ENCODE assay signal across 8 cellular contexts in the genomic region with DNA sequence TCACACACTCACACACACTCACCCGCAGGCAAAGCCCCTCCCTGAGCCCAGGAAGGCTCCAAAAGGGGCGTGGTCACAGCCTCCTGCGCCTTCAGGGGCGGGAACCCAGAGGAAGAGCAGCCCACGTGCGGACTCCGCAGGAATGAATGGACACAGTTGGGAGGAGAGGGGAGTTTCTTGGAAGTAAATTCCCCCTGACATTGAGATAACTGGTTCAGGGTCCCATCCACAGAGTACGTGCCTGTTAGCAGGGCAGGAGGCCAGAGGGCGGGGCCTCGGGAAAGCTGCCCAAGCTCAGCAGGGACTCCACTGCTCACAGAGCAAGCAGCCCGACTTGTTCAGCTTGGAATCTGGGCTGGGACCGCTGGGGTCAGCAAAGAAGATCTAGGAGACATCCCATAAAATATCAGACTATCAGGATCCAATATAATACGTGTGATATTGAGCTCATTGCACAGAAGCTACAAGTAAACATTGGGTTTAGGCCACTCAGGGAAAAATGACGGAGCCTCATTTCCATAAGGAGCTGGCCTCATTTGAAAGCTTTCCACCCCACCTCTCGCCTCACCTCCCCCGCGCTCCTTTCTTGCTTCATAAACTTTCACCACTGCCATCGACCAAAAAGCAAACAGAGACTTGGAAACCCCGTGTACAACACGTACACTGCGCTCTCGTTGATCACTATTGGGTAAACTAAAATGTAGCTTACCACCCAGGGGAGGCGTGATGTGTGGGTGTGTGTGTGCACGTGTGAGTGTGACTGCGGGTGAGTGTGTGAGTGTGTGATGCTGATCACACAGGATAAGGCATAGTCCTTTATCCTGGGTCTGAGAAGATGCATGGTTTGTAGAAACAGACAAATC. TPM values are rescaled to one million over a fixed set of nuclear protein-coding genes. Genes with fewer than 3 reads are reported as not detected.
A peak's percentile ranks its signal among the peaks of the same experiment; 100 is the strongest.
DNase-seq lines count a peak whose midpoint lies in the region; ATAC-seq, FAIRE-seq and TF ChIP-seq lines count a peak whose summit lies in the region.

No MANE protein-coding gene starts in this region.

- no peak overlapping the region for H3K23ac ChIP-seq in H1 (ENCODE audit: insufficient read length)

- H3K4me3 Mint-ChIP-seq in mesothelial cell of epicardium = peak overlapping the region; percentile 44
- no peak overlapping the region for H3K4me3 Mint-ChIP-seq in T-cell

- TF ChIP-seq POLR2A in H1 (IDR thresholded peaks at IDR 0.05; ENCODE audit: control extremely low read depth in 1 of 2, low read depth in 2 of 2, low read length in 2 of 2) = no peak

- WGBS in H1 (ENCODE audit: extremely low coverage in 1 of 2, insufficient coverage in 1 of 2, insufficient read length in 1 of 2, insufficient replicate concordance in 2 of 2, low coverage in 1 of 2, low lambda C conversion rate in 2 of 2, missing lambda C conversion rate in 1 of 2), 2 experiments = 33% methylated on average over 25 of the region's 25 CpGs; no CpG with 5 or more reads in 1 of the 2 experiments

- H3K9me2 ChIP-seq in Karpas-422 (replicated peaks; ENCODE audit: insufficient read depth, low read length) (no peaks in the 10 kb centered on the region), OCI-LY7 (ENCODE audit: insufficient read depth, low read length) (no peaks in the 10 kb centered on the region)

- H3K9ac ChIP-seq in H1 (replicated peaks in 1 of 4; ENCODE audit: extremely low read depth in 1 of 4, low read depth in 3 of 4, low read length in 3 of 4) (0 out of 7 replicates have a peak overlapping the region, but pooled peaks of 1 of the 4 experiments have one; percentile 28), Karpas-422 (ENCODE audit: low read length) (no peak overlapping the region)

- DNase-seq in BJ (ENCODE audit: low read depth) (peak; percentile 19), NCI-H146 (lab: John Stamatoyannopoulos, UW) (peak; percentile 42), H1 (ENCODE audit: low read depth in 1 of 2, low spot score in 2 of 2) (peak; percentile 33 to 82), mesothelial cell of epicardium (ENCODE audit: low spot score in 2 of 2, unreplicated experiment in 2 of 2) (peak in 1 of 2 experiments; percentile 60), T-cell (no peak), Karpas-422 (no peak), midbrain (lab: John Stamatoyannopoulos, UW) (no peak), OCI-LY7 (ENCODE audit: low spot score) (no peak)

- no peak overlapping the region for H3K4ac ChIP-seq in H1 (replicated peaks; ENCODE audit: insufficient read length, low read depth, low read length)

- H3K27me3 ChIP-seq in BJ (ENCODE audit: control insufficient read depth, insufficient read depth, low read length) = no peaks in the 10 kb centered on the region
- H3K27me3 ChIP-seq in H1 (replicated peaks in 1 of 4; ENCODE audit: control insufficient read depth in 3 of 4, extremely low read depth in 1 of 4, insufficient read depth in 3 of 4, low read length in 3 of 4) = peaks cover 0 to 2% (median 0%) of the 10 kb centered on the region in 4 experiments; a peak in 3 of 7 replicates
- no peaks in the 10 kb centered on the region for H3K27me3 ChIP-seq in Karpas-422 (ENCODE audit: low read length)

- H3K27ac Mint-ChIP-seq in mesothelial cell of epicardium (peak overlapping the region; percentile 35), T-cell (no peak overlapping the region)

- H3K27ac ChIP-seq in H1 (ENCODE audit: low read depth, low read length) (no peak overlapping the region), Karpas-422 (ENCODE audit: low read length) (no peak overlapping the region), OCI-LY7 (ENCODE audit: low read depth, low read length, poor library complexity, severe bottlenecking) (no peak overlapping the region)

- H3K18ac ChIP-seq in H1 (ENCODE audit: extremely low read depth, low read length) = peak overlapping the region; percentile 51

- H2BK5ac ChIP-seq in H1 (ENCODE audit: low read depth, low read length) = peak overlapping the region; percentile 1; the same call in 1 of the 2 replicates

- no peak overlapping the region for H3K56ac ChIP-seq in H1 (replicated peaks; ENCODE audit: insufficient read length, low read depth, low read length)

- peak overlapping the region; percentile 67 to 96 for H3K4me2 ChIP-seq in H1 (ENCODE audit: insufficient read depth in 1 of 2, low read depth in 2 of 2, low read length in 2 of 2)
- no peak overlapping the region for H3K4me2 ChIP-seq in Karpas-422 (ENCODE audit: low read depth, low read length, poor library complexity, severe bottlenecking)
- no peak overlapping the region for H3K4me2 ChIP-seq in OCI-LY7 (ENCODE audit: low read length)

- no peak overlapping the region for H2BK120ac ChIP-seq in H1 (replicated peaks; ENCODE audit: low read depth, low read length)

- TF ChIP-seq EP300 in H1 (IDR thresholded peaks at IDR 0.05; ENCODE audit: borderline replicate concordance in 1 of 2, low read depth in 2 of 2, low read length in 2 of 2) = no peak

- no peak for TF ChIP-seq RAD21 in H1 (IDR thresholded peaks at IDR 0.05 in 1 of 2, conservative IDR thresholded peaks at IDR 0.05 in 1 of 2; ENCODE audit: low read depth in 2 of 2, low read length in 2 of 2)

- no peaks in the 10 kb centered on the region for H3K79me2 ChIP-seq in H1 (ENCODE audit: control insufficient read depth in 1 of 2, insufficient read depth in 2 of 2, low read length in 2 of 2)
- no peaks in the 10 kb centered on the region for H3K79me2 ChIP-seq in Karpas-422 (ENCODE audit: low read length)
- H3K79me2 ChIP-seq in OCI-LY7 (ENCODE audit: insufficient read depth, low read depth, low read length) = no peaks in the 10 kb centered on the region

- no peak overlapping the region; the same call in 1 of the 2 replicates for H3K4me3 ChIP-seq in BJ (ENCODE audit: low read depth, low read length)
- peak overlapping the region; percentile 27 to 54 (median 37); a peak in 6 of 8 replicates for H3K4me3 ChIP-seq in H1 (ENCODE audit: extremely low read depth in 1 of 4, insufficient read depth in 2 of 4, low read depth in 3 of 4, low read length in 4 of 4)
- no peak overlapping the region for H3K4me3 ChIP-seq in Karpas-422 (ENCODE audit: low read length)
- H3K4me3 ChIP-seq in OCI-LY7 (ENCODE audit: low read depth, low read length, poor library complexity, severe bottlenecking) = no peak overlapping the region

- no peak for FAIRE-seq in H1 (lab: Jason Lieb, UNC)

- H3K23me2 ChIP-seq in H1 (ENCODE audit: low read depth, low read length) = no peaks in the 10 kb centered on the region

- intact Hi-C loops in OCI-LY7 (cut with micrococcal nuclease; ENCODE audit: unreplicated experiment) = no loop called here

- H4K8ac ChIP-seq in H1 (ENCODE audit: extremely low read depth, insufficient read depth, low read length) = peak overlapping the region; percentile 28; the same call in 1 of the 2 replicates

- H4K91ac ChIP-seq in H1 (replicated peaks; ENCODE audit: insufficient read length, low read length) = peak overlapping the region; percentile 70

- H3K27me3 Mint-ChIP-seq in mesothelial cell of epicardium (ENCODE audit: low read depth) (peaks cover 3% of the 10 kb centered on the region), T-cell (no peaks in the 10 kb centered on the region)

- H2BK12ac ChIP-seq in H1 (ENCODE audit: low read depth, low read length) = no peak overlapping the region; the same call in 1 of the 2 replicates

- ATAC-seq in T-cell (replicated peaks in 1 of 4) = no peak

- H3K14ac ChIP-seq in H1 (ENCODE audit: insufficient read length) = no peak overlapping the region

- CTCF ChIA-PET in BJ (lab: Yijun Ruan, JAX) (interaction anchor here (0.7 to 1.1 kb wide), 3 partner anchors 10 to 26 kb away, joined by 3 read pairs; no protein-coding TSS in a partner anchor), H1 (lab: Charles Lee; ENCODE audit: partially characterized antibody) (interaction anchor here (1.1 to 6.5 kb wide), 6 partner anchors 10 to 327 kb away, joined by 3 to 70 read pairs (median 4); no protein-coding TSS in a partner anchor), T-cell (lab: Charles Lee) (no interaction called here), OCI-LY7 (lab: Charles Lee; ENCODE audit: unreplicated experiment) (no interaction called here)

- H3K79me1 ChIP-seq in H1 (ENCODE audit: low read depth, low read length) = no peaks in the 10 kb centered on the region

- no peak overlapping the region for H2BK15ac ChIP-seq in H1 (ENCODE audit: low read length)

- H4K20me1 ChIP-seq in H1 (replicated peaks in 1 of 2; ENCODE audit: control insufficient read depth in 1 of 2, insufficient read depth in 2 of 2, low read length in 2 of 2) = no peaks in the 10 kb centered on the region
- H4K20me1 ChIP-seq in Karpas-422 (ENCODE audit: insufficient read depth, low read depth, low read length) = no peaks in the 10 kb centered on the region
- H4K20me1 ChIP-seq in OCI-LY7 (ENCODE audit: insufficient read depth, low read length) = no peaks in the 10 kb centered on the region

- H3K4me1 ChIP-seq in H1 (replicated peaks in 1 of 4; ENCODE audit: control insufficient read depth in 3 of 4, insufficient read depth in 4 of 4, low read length in 3 of 4) = peaks cover 5 to 16% (median 11%) of the 10 kb centered on the region in 4 experiments
- no peaks in the 10 kb centered on the region for H3K4me1 ChIP-seq in Karpas-422 (ENCODE audit: low read length)
- H3K4me1 ChIP-seq in OCI-LY7 (ENCODE audit: insufficient read depth, low read length, poor library complexity, severe bottlenecking) = no peaks in the 10 kb centered on the region

- no peak overlapping the region; the same call in 1 of the 2 replicates for H2BK20ac ChIP-seq in H1 (ENCODE audit: low read length)

- POLR2A ChIA-PET in BJ (lab: Charles Lee) (no interaction called here), H1 (lab: Charles Lee; ENCODE audit: partially characterized antibody) (interaction anchor here (1.3 to 1.8 kb wide), 2 partner anchors 67 to 322 kb away, joined by 3 to 4 read pairs; no protein-coding TSS in a partner anchor), T-cell (lab: Charles Lee) (no interaction called here), OCI-LY7 (lab: Charles Lee) (no interaction called here)

- H3K36me3 Mint-ChIP-seq in mesothelial cell of epicardium = peaks cover 1% of the 10 kb centered on the region
- H3K36me3 Mint-ChIP-seq in T-cell = peaks cover 29% of the 10 kb centered on the region

- H3K9me3 ChIP-seq in H1 (ENCODE audit: insufficient read depth in 2 of 2, low read depth in 1 of 2, low read length in 1 of 2) (no peaks in the 10 kb centered on the region), Karpas-422 (ENCODE audit: low read length) (no peaks in the 10 kb centered on the region), OCI-LY7 (ENCODE audit: low read length) (no peaks in the 10 kb centered on the region)

- H2AK5ac ChIP-seq in H1 (ENCODE audit: low read depth, low read length) = no peak overlapping the region

- TF ChIP-seq CTCF in BJ (IDR thresholded peaks at IDR 0.05; ENCODE audit: insufficient read depth, low read depth, low read length) (no peak), H1 (IDR thresholded peaks at IDR 0.05; ENCODE audit: control extremely low read depth in 1 of 3, insufficient read depth in 1 of 3, low read depth in 1 of 3, low read length in 3 of 3) (no peak), mesothelial cell of epicardium (IDR thresholded peaks at IDR 0.05; ENCODE audit: unreplicated experiment) (no peak), OCI-LY7 (conservative IDR thresholded peaks at IDR 0.05; ENCODE audit: low read length) (no peak)

- H3K4me1 Mint-ChIP-seq in mesothelial cell of epicardium (peaks cover 27% of the 10 kb centered on the region), T-cell (no peaks in the 10 kb centered on the region)

- H4K5ac ChIP-seq in H1 (ENCODE audit: insufficient read length, low read depth, low read length) = no peak overlapping the region

- no TSS peak for BruUV-seq in OCI-LY7 (replicated peaks; lab: Mats Ljungman, UMichigan)

- H2AFZ ChIP-seq in H1 (ENCODE audit: low read length) (peak overlapping the region; percentile 98), Karpas-422 (ENCODE audit: low read length) (no peak overlapping the region), OCI-LY7 (ENCODE audit: low read length) (no peak overlapping the region)

- no peaks in the 10 kb centered on the region for H3K36me3 ChIP-seq in BJ (ENCODE audit: control insufficient read depth, insufficient read depth, low read length)
- H3K36me3 ChIP-seq in H1 (ENCODE audit: control insufficient read depth in 2 of 4, insufficient read depth in 4 of 4, low read length in 3 of 4) = no peaks in the 10 kb centered on the region
- H3K36me3 ChIP-seq in Karpas-422 (ENCODE audit: insufficient read depth, low read length) = no peaks in the 10 kb centered on the region
- H3K36me3 ChIP-seq in OCI-LY7 (ENCODE audit: insufficient read depth, low read length) = no peaks in the 10 kb centered on the region

- H3K9me3 Mint-ChIP-seq in mesothelial cell of epicardium (no peaks in the 10 kb centered on the region), T-cell (no peaks in the 10 kb centered on the region)

RNA-seq across cellular contexts. Expression of a gene that starts 36.0 kb away (rescaled TPM):
- polyA plus RNA-seq in BJ (2011; rRNA removed) (34.7 and 43.8 TPM in 2 replicates), H1 (2011; rRNA removed) (21.8 and 26.4 TPM in 2 replicates)
- polyA minus RNA-seq in BJ (2011; rRNA and poly(A)+ RNA removed) = 26.7 and 36.4 TPM in 2 replicates
- 24.2 and 28.0 TPM in 2 replicates for total RNA-seq in H1 (2021; fragmentation: NEBNext Ultra II Directional; extraction: Animal tissue kit (Norgen Biotek cat#: 25700))
- 32.1 TPM for polyA plus RNA-seq in H1 (2011; cell fraction: cytosol; rRNA removed)
- 21.2 TPM for polyA plus RNA-seq in H1 (2011; cell fraction: nucleus; rRNA removed)
- 24.5 to 35.4 TPM (median 28.9 TPM) in 4 replicates for polyA plus RNA-seq in H1 (2012, experiment 1 of 2)
- 10.0 TPM for polyA plus RNA-seq in H1 (2012, experiment 2 of 2)
- 22.1 TPM for polyA plus RNA-seq in H1 (2013, experiment 1 of 2)
- polyA plus RNA-seq in H1 (2013, experiment 2 of 2) = 26.0 TPM
- polyA minus RNA-seq in H1 (2011; rRNA and poly(A)+ RNA removed) = 33.6 and 39.5 TPM in 2 replicates
- 22.0 TPM for polyA minus RNA-seq in H1 (2011; cell fraction: cytosol; rRNA and poly(A)+ RNA removed)
- polyA minus RNA-seq in H1 (2011; cell fraction: nucleus; rRNA and poly(A)+ RNA removed) = 38.3 TPM
- total RNA-seq in mesothelial cell of epicardium (49.3 to 51.9 TPM (median 51.2 TPM) in 3 replicates), T-cell (10 to 100 TPM; 55.7 to 96.9 (median 64.6) TPM), OCI-LY7 (2022) (33.6 and 40.5 TPM in 2 replicates)
- total RNA-seq in Karpas-422 (2014; rRNA removed; shearing (Covaris generic); ENCODE audit: low replicate concordance) = 22.7 and 42.2 TPM in 2 replicates
- total RNA-seq in OCI-LY7 (2014; rRNA removed; shearing (Covaris generic)) = 28.2 and 39.0 TPM in 2 replicates

Comparison
In these comparisons a context has a peak if more than half of its experiments do, and no peak if none do; other contexts are left out.
1. DNase-seq: peak in BJ (single experiment), NCI-H146 (single experiment) and H1 (2 of 2); none in T-cell (0 of 34), Karpas-422 (single experiment), midbrain (single experiment) and OCI-LY7 (single experiment).
2. H3K4me3 ChIP-seq: peak in H1 (4 of 4); none in BJ (single experiment), Karpas-422 (single experiment) and OCI-LY7 (single experiment).
3. H3K4me2 ChIP-seq: peak in H1 (2 of 2); none in Karpas-422 (single experiment) and OCI-LY7 (single experiment).
4. CTCF ChIA-PET loops: an anchor here in BJ (0.7 to 1.1 kb wide) and H1 (1.1 to 6.5 kb wide); none called in T-cell and OCI-LY7.